In genomic region chr7:112990619-112991018, GRCh38 we compare ENCODE assay signal across 20 cellular contexts.
DNase-seq lines count a peak whose midpoint lies in the region; ATAC-seq and TF ChIP-seq lines count a peak whose summit lies in the region.
"Had no signal": no experiment of that assay in that cellular context is flagged by ENCODE, and none has a peak within 500 bp of the region (broad histone marks: within the 10 kb centered on the region; RNA-seq: fewer than 3 reads in every experiment).

No MANE protein-coding gene starts in this region.

- no peak for TF ChIP-seq POLR2A in spleen (IDR thresholded peaks at IDR 0.05)

- H3K4me3 ChIP-seq in RWPE2 (ENCODE audit: severe bottlenecking) (no peak overlapping the region), fibroblast of lung (replicated peaks in 1 of 4; ENCODE audit: control extremely low read depth in 1 of 4, insufficient read depth in 1 of 4, low read depth in 3 of 4, low read length in 4 of 4) (no peak overlapping the region), spleen (no peak overlapping the region)

- intact Hi-C loops in spleen (cut with DNase I; ENCODE audit: low total_unique reads) = loop anchor here (10.0 kb wide), 1 partner anchor 1046 kb away; no protein-coding TSS in a partner anchor

- no peak for ATAC-seq in activated naive CD8-positive, alpha-beta T cell treated with anti-CD3 and anti-CD28 coated beads, Interleukin-2, amount 50 U/mL, for 24 hours
- peak; percentile 58; the same call in 2 of the 3 replicates for ATAC-seq in RWPE2 (ENCODE audit: low read depth)
- no peak for ATAC-seq in GM18511 (IDR thresholded peaks at IDR 0.05; ENCODE audit: unreplicated experiment)

- no peaks in the 10 kb centered on the region for H3K4me1 Mint-ChIP-seq in activated naive CD8-positive, alpha-beta T cell treated with anti-CD3 and anti-CD28 coated beads, Interleukin-2, amount 50 U/mL, for 24 hours
- no peaks in the 10 kb centered on the region for H3K4me1 Mint-ChIP-seq in activated naive CD8-positive, alpha-beta T cell treated with anti-CD3 and anti-CD28 coated beads for 36 hours
- H3K4me1 Mint-ChIP-seq: activated CD4-positive, alpha-beta memory T cell treated with anti-CD3 and anti-CD28 coated beads, Interleukin-2, amount 10 ng/mL, durations not matched to agents 7 days and 5 days; brain had no signal

- H3K27ac ChIP-seq in RWPE2 (ENCODE audit: poor library complexity, severe bottlenecking) (peak overlapping the region; percentile 12), fibroblast of lung (ENCODE audit: insufficient read depth, low read length) (no peak overlapping the region), spleen (peak overlapping the region in 6 of 8 donors; percentile 28 to 59 (median 52))

- no peaks in the 10 kb centered on the region for H3K36me3 Mint-ChIP-seq in activated naive CD8-positive, alpha-beta T cell treated with anti-CD3 and anti-CD28 coated beads, Interleukin-2, amount 50 U/mL, for 24 hours (ENCODE audit: low read depth)
- H3K36me3 Mint-ChIP-seq in activated naive CD8-positive, alpha-beta T cell treated with anti-CD3 and anti-CD28 coated beads for 36 hours = no peaks in the 10 kb centered on the region
- H3K36me3 Mint-ChIP-seq: brain had no signal

- H3K27me3 Mint-ChIP-seq in activated naive CD8-positive, alpha-beta T cell treated with anti-CD3 and anti-CD28 coated beads, Interleukin-2, amount 50 U/mL, for 24 hours = peaks cover 10% of the 10 kb centered on the region
- H3K27me3 Mint-ChIP-seq in activated naive CD8-positive, alpha-beta T cell treated with anti-CD3 and anti-CD28 coated beads for 36 hours = peaks cover 16% of the 10 kb centered on the region
- H3K27me3 Mint-ChIP-seq: brain had no signal

- H3K27me3 ChIP-seq in RWPE2 (ENCODE audit: insufficient read depth, poor library complexity, severe bottlenecking) = no peaks in the 10 kb centered on the region
- no peaks in the 10 kb centered on the region for H3K27me3 ChIP-seq in fibroblast of lung (ENCODE audit: control insufficient read depth, insufficient read depth, low read length)
- no peaks in the 10 kb centered on the region for H3K27me3 ChIP-seq in spleen (replicated peaks in 1 of 7)

- no peak overlapping the region for H3K9ac ChIP-seq in fibroblast of lung (ENCODE audit: insufficient read depth, low read length)

- peaks cover 16% of the 10 kb centered on the region for H3K4me1 ChIP-seq in RWPE2 (ENCODE audit: insufficient read depth, poor library complexity, severe bottlenecking)
- peaks cover 10% of the 10 kb centered on the region for H3K4me1 ChIP-seq in fibroblast of lung (ENCODE audit: control insufficient read depth, extremely low read depth, insufficient read depth, low read length)
- H3K4me1 ChIP-seq in spleen = no peaks in the 10 kb centered on the region

- H4K20me1 ChIP-seq in fibroblast of lung (ENCODE audit: control insufficient read depth, extremely low read depth, insufficient read depth, low read length) = no peaks in the 10 kb centered on the region

- WGBS in spleen, 5 donors = 39 to 59% (median 40%) methylated on average over 2 of the region's 2 CpGs

- no peak overlapping the region for H3K4me3 Mint-ChIP-seq in activated naive CD8-positive, alpha-beta T cell treated with anti-CD3 and anti-CD28 coated beads, Interleukin-2, amount 50 U/mL, for 24 hours
- no peak overlapping the region for H3K4me3 Mint-ChIP-seq in activated naive CD8-positive, alpha-beta T cell treated with anti-CD3 and anti-CD28 coated beads for 36 hours
- H3K4me3 Mint-ChIP-seq: activated CD4-positive, alpha-beta memory T cell treated with anti-CD3 and anti-CD28 coated beads, Interleukin-2, amount 10 ng/mL, durations not matched to agents 7 days and 5 days; brain; stimulated activated naive CD8-positive, alpha-beta T cell treated with anti-CD3 and anti-CD28 coated beads, Interleukin-15, Interleukin-2, amounts not matched to agents 100 ng/mL and 50 ng/mL, for 24 hours had no signal

- H3K79me2 ChIP-seq in fibroblast of lung (ENCODE audit: control insufficient read depth, insufficient read depth, low read length) = no peaks in the 10 kb centered on the region

- H3K9me3 ChIP-seq in RWPE2 (ENCODE audit: severe bottlenecking) (no peaks in the 10 kb centered on the region), fibroblast of lung (ENCODE audit: control insufficient read depth, insufficient read depth, low read depth, low read length) (no peaks in the 10 kb centered on the region), spleen (no peaks in the 10 kb centered on the region)

- no peak for DNase-seq in activated naive CD8-positive, alpha-beta T cell treated with anti-CD3 and anti-CD28 coated beads, Interleukin-2, amount 50 U/mL, for 24 hours
- DNase-seq in activated naive CD8-positive, alpha-beta T cell treated with anti-CD3 and anti-CD28 coated beads for 36 hours = no peak
- DNase-seq in RWPE2 (ENCODE audit: low spot score) = no peak
- DNase-seq in fibroblast of lung (ENCODE audit: low read depth in 2 of 2) = peak; percentile 33 to 73
- no peak for DNase-seq in spleen
- no peak for DNase-seq in RKO (ENCODE audit: low spot score)
- no peak for DNase-seq in NAMALWA (ENCODE audit: low spot score)
- DNase-seq: activated CD4-positive, alpha-beta memory T cell treated with anti-CD3 and anti-CD28 coated beads, Interleukin-2, amount 10 ng/mL, durations not matched to agents 7 days and 5 days; COR-L47; GOT3; mesendoderm; NCI-H2029 treated with DMSO at 0.1 percent for 48 hours; NCI-H69; nucleus accumbens; SHP77 treated with DMSO at 0.1 percent for 48 hours; small intestine; T1000 had no signal

- no peaks in the 10 kb centered on the region for H3K9me3 Mint-ChIP-seq in activated naive CD8-positive, alpha-beta T cell treated with anti-CD3 and anti-CD28 coated beads, Interleukin-2, amount 50 U/mL, for 24 hours
- H3K9me3 Mint-ChIP-seq in activated naive CD8-positive, alpha-beta T cell treated with anti-CD3 and anti-CD28 coated beads for 36 hours = no peaks in the 10 kb centered on the region
- H3K9me3 Mint-ChIP-seq: activated CD4-positive, alpha-beta memory T cell treated with anti-CD3 and anti-CD28 coated beads, Interleukin-2, amount 10 ng/mL, durations not matched to agents 7 days and 5 days; stimulated activated naive CD8-positive, alpha-beta T cell treated with anti-CD3 and anti-CD28 coated beads, Interleukin-15, Interleukin-2, amounts not matched to agents 100 ng/mL and 50 ng/mL, for 24 hours had no signal

- peak overlapping the region; percentile 29 for H3K27ac Mint-ChIP-seq in activated naive CD8-positive, alpha-beta T cell treated with anti-CD3 and anti-CD28 coated beads, Interleukin-2, amount 50 U/mL, for 24 hours
- H3K27ac Mint-ChIP-seq in activated naive CD8-positive, alpha-beta T cell treated with anti-CD3 and anti-CD28 coated beads for 36 hours = no peak overlapping the region
- H3K27ac Mint-ChIP-seq: activated CD4-positive, alpha-beta memory T cell treated with anti-CD3 and anti-CD28 coated beads, Interleukin-2, amount 10 ng/mL, durations not matched to agents 7 days and 5 days; brain; stimulated activated naive CD8-positive, alpha-beta T cell treated with anti-CD3 and anti-CD28 coated beads, Interleukin-15, Interleukin-2, amounts not matched to agents 100 ng/mL and 50 ng/mL, for 24 hours had no signal

- no peak overlapping the region for H2AFZ ChIP-seq in fibroblast of lung (ENCODE audit: low read length)

- TF ChIP-seq CTCF in RWPE2 (IDR thresholded peaks at IDR 0.05; ENCODE audit: poor library complexity, severe bottlenecking) (no peak), fibroblast of lung (conservative IDR thresholded peaks at IDR 0.05 in 1 of 2, IDR thresholded peaks at IDR 0.05 in 1 of 2; ENCODE audit: low read depth in 1 of 2, low read length in 2 of 2) (no peak), spleen (IDR thresholded peaks at IDR 0.05 in 8 of 11, conservative IDR thresholded peaks at IDR 0.05 in 3 of 11) (no peak)

- H3K4me2 ChIP-seq in fibroblast of lung (ENCODE audit: extremely low read depth, insufficient read depth, low read length) = no peak overlapping the region

- H3K36me3 ChIP-seq in RWPE2 (ENCODE audit: low read depth) (no peaks in the 10 kb centered on the region), fibroblast of lung (ENCODE audit: control insufficient read depth, insufficient read depth, low read length) (no peaks in the 10 kb centered on the region), spleen (no peaks in the 10 kb centered on the region)

Comparison
In these comparisons a context has a peak if more than half of its experiments do, and no peak if none do; other contexts are left out.
1. DNase-seq: peak in fibroblast of lung (2 of 2); none in activated naive CD8-positive, alpha-beta T cell treated with anti-CD3 and anti-CD28 coated beads, Interleukin-2, amount 50 U/mL, for 24 hours (single experiment), activated naive CD8-positive, alpha-beta T cell treated with anti-CD3 and anti-CD28 coated beads for 36 hours (single experiment), RWPE2 (single experiment), spleen (single experiment), RKO (single experiment) and NAMALWA (single experiment).